21 cellular contexts compared by ENCODE assay signal in the genomic region with DNA sequence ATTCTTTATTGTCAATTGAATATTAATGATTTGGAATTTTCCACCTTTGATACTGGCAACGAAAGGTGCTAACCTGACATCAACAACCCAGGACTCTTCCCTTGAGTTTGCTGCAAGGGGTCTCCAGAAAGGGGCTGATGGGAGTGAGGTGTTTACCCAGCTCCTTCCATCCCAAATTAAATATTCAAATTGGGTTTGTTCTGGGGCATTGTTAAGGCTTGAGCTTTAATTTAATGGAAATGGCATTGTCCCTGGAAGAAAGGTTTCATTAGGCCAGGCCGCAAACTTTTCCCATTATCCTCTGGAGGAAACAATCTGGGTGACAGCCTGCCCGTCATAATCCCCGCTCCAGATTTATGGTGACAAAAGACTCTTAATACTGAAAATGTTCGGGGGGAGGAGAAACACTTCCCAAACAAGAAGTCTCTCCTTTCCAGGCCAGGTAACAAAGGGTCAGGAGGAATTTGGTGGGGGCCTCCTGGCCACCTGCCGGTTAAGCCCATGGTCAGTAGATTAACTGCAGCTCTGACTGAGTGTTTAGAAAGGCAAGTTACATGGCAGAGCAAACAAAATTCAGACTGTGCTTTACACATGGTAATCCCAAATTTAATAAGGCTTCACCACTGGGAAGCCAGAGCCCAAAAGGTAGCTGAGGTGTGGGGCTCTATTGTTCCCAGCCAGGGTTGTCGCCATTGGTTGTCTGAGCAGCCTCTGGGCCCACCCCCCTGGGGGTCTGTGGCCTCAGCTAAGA.
"Had no signal": no experiment of that assay in that cellular context is flagged by ENCODE, and none has a peak within 500 bp of the region (broad histone marks: within the 10 kb centered on the region; RNA-seq: fewer than 3 reads in every experiment).

No MANE protein-coding gene starts in this region.

- H3K27me3 ChIP-seq: thyroid gland had no signal

- H3K4me1 Mint-ChIP-seq: activated CD4-positive, alpha-beta T cell treated with anti-CD3 and anti-CD28 coated beads, Interleukin-2, amount 10 ng/mL, durations not matched to agents 7 days and 5 days; activated naive CD4-positive, alpha-beta T cell treated with anti-CD3 and anti-CD28 coated beads, Interleukin-2, amount 10 ng/mL, durations not matched to agents 7 days and 5 days; activated naive CD8-positive, alpha-beta T cell treated with anti-CD3 and anti-CD28 coated beads, Interleukin-2, amount 50 U/mL, for 24 hours; central memory CD8-positive, alpha-beta T cell; nephron progenitor cell; T-cell had no signal

- H3K4me3 ChIP-seq: coronary artery, left lung, thyroid gland had no signal

- DNase-seq: activated CD4-positive, alpha-beta T cell treated with anti-CD3 and anti-CD28 coated beads, Interleukin-2, amount 10 ng/mL, durations not matched to agents 7 days and 5 days; activated CD8-positive, alpha-beta memory T cell treated with anti-CD3 and anti-CD28 coated beads, Interleukin-2, amount 50 U/mL, for 48 hours; activated effector memory CD4-positive, alpha-beta T cell treated with Interleukin-2 at 50 U/mL for 16 hours; activated naive CD4-positive, alpha-beta T cell treated with anti-CD3 and anti-CD28 coated beads, Interleukin-2, amount 10 ng/mL, durations not matched to agents 7 days and 5 days; activated naive CD8-positive, alpha-beta T cell treated with anti-CD3 and anti-CD28 coated beads, Interleukin-2, amount 50 U/mL, for 24 hours; activated T-cell treated with anti-CD3 and anti-CD28 coated beads, Interleukin-2, amount 50 U/mL, for 48 hours; aorta; brain microvascular endothelial cell; kidney; left lung; midbrain; nephron progenitor cell; right cardiac atrium; stimulated activated CD4-positive, alpha-beta T cell treated with anti-CD3 and anti-CD28 coated beads, Interleukin-2, amount 100 ng/mL, for 24 hours; stimulated activated naive CD4-positive, alpha-beta T cell treated with Interleukin-2 at 50 U/mL for 16 hours; T-cell; T-helper 9 cell; thyroid gland had no signal

- H3K9me3 ChIP-seq: left lung, thyroid gland had no signal

- H3K36me3 Mint-ChIP-seq: activated naive CD4-positive, alpha-beta T cell treated with anti-CD3 and anti-CD28 coated beads, Interleukin-2, amount 10 ng/mL, durations not matched to agents 7 days and 5 days; T-cell had no signal

- H3K4me3 Mint-ChIP-seq: activated CD4-positive, alpha-beta T cell treated with anti-CD3 and anti-CD28 coated beads, Interleukin-2, amount 10 ng/mL, durations not matched to agents 7 days and 5 days; activated naive CD4-positive, alpha-beta T cell treated with anti-CD3 and anti-CD28 coated beads, Interleukin-2, amount 10 ng/mL, durations not matched to agents 7 days and 5 days; activated naive CD8-positive, alpha-beta T cell treated with anti-CD3 and anti-CD28 coated beads, Interleukin-2, amount 50 U/mL, for 24 hours; central memory CD8-positive, alpha-beta T cell; nephron progenitor cell; T-cell had no signal

- H3K27ac ChIP-seq: brain microvascular endothelial cell, coronary artery, left lung, thyroid gland had no signal

- H3K9me3 Mint-ChIP-seq: activated naive CD4-positive, alpha-beta T cell treated with anti-CD3 and anti-CD28 coated beads, Interleukin-2, amount 10 ng/mL, durations not matched to agents 7 days and 5 days; central memory CD8-positive, alpha-beta T cell; nephron progenitor cell had no signal

- H3K36me3 ChIP-seq: brain microvascular endothelial cell, left lung, thyroid gland had no signal

- H3K4me1 ChIP-seq: left lung, thyroid gland had no signal

- H3K27ac Mint-ChIP-seq: activated CD4-positive, alpha-beta T cell treated with anti-CD3 and anti-CD28 coated beads, Interleukin-2, amount 10 ng/mL, durations not matched to agents 7 days and 5 days; activated naive CD4-positive, alpha-beta T cell treated with anti-CD3 and anti-CD28 coated beads, Interleukin-2, amount 10 ng/mL, durations not matched to agents 7 days and 5 days; activated naive CD8-positive, alpha-beta T cell treated with anti-CD3 and anti-CD28 coated beads, Interleukin-2, amount 50 U/mL, for 24 hours; nephron progenitor cell; progenitor cell of endocrine pancreas; T-cell had no signal

- ATAC-seq: activated naive CD8-positive, alpha-beta T cell treated with anti-CD3 and anti-CD28 coated beads, Interleukin-2, amount 50 U/mL, for 24 hours; left lung; right cardiac atrium; T-cell had no signal
